32 cellular contexts compared by ENCODE assay signal in the genomic region with DNA sequence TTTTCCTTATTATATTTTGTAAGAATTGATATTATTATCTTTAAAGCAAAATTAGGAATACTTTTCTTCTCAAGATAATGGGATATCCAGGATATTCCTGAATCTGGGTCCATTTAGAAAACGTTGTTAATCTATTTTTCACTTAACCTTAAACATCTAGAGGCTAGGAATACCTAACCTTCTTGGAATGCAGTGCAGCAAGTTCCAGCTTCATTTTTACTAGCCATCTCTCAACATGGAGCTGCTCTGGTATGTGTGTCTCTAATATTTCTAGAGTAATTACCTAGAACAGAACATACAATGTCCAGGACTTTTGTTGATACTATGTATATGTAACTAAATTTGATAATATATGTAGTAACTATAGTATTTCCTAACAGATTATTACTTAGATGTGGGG.
"Had no signal": no experiment of that assay in that cellular context is flagged by ENCODE, and none has a peak within 500 bp of the region (broad histone marks: within the 10 kb centered on the region; RNA-seq: fewer than 3 reads in every experiment).

No MANE protein-coding gene starts in this region.

- ATAC-seq: activated CD8-positive, alpha-beta T cell treated with anti-CD3 and anti-CD28 coated beads for 36 hours; activated naive CD8-positive, alpha-beta T cell treated with anti-CD3 and anti-CD28 coated beads, Interleukin-2, amount 50 U/mL, for 24 hours; activated T-cell treated with anti-CD3 and anti-CD28 coated beads, Interleukin-2, amount 50 U/mL, for 4 hours; activated T-cell treated with anti-CD3 and anti-CD28 coated beads, Interleukin-2, amount 50 U/mL, for 72 hours; activated T-helper 17 cell treated with anti-CD3 and anti-CD28 coated beads, Interleukin-2, amount 50 U/mL, for 72 hours; T-cell; T-helper 17 cell had no signal

- H3K27me3 Mint-ChIP-seq: activated B cell treated with CpG ODN at 0.5 μM for 24 hours; activated CD4-positive, alpha-beta memory T cell treated with anti-CD3 and anti-CD28 coated beads for 36 hours; activated CD4-positive, alpha-beta T cell treated with anti-CD3 and anti-CD28 coated beads, Interleukin-2, amount 10 ng/mL, durations not matched to agents 24 days and 14 days; activated naive CD4-positive, alpha-beta T cell treated with anti-CD3 and anti-CD28 coated beads, Interleukin-2, amount 50 U/mL, for 24 hours; activated naive CD8-positive, alpha-beta T cell; activated naive CD8-positive, alpha-beta T cell treated with anti-CD3 and anti-CD28 coated beads, Interleukin-2, amount 10 ng/mL, durations not matched to agents 7 days and 5 days; activated naive CD8-positive, alpha-beta T cell treated with anti-CD3 and anti-CD28 coated beads, Interleukin-2, amount 50 U/mL, for 24 hours; activated T-helper 17 cell treated with anti-CD3 and anti-CD28 coated beads, Interleukin-2, amount 50 U/mL, for 72 hours; brain; T-cell; T-helper 17 cell had no signal

- H3K9me3 ChIP-seq: ascending aorta had no signal

- H3K36me3 Mint-ChIP-seq: activated CD4-positive, alpha-beta memory T cell treated with anti-CD3 and anti-CD28 coated beads for 36 hours; activated naive CD4-positive, alpha-beta T cell treated with anti-CD3 and anti-CD28 coated beads, Interleukin-2, amount 50 U/mL, for 24 hours; activated naive CD8-positive, alpha-beta T cell; activated naive CD8-positive, alpha-beta T cell treated with anti-CD3 and anti-CD28 coated beads, Interleukin-2, amount 10 ng/mL, durations not matched to agents 7 days and 5 days; brain; T-cell had no signal

- H3K4me1 ChIP-seq: ascending aorta had no signal

- DNase-seq: activated B cell treated with CpG ODN at 0.5 μM for 24 hours; activated CD4-positive, alpha-beta memory T cell treated with anti-CD3 and anti-CD28 coated beads for 36 hours; activated CD4-positive, alpha-beta T cell treated with anti-CD3 and anti-CD28 coated beads for 4 hours; activated CD4-positive, alpha-beta T cell treated with anti-CD3 and anti-CD28 coated beads, Interleukin-2, amount 10 ng/mL, durations not matched to agents 24 days and 14 days; activated CD4-positive, alpha-beta T cell treated with anti-CD3 and anti-CD28 coated beads, Interleukin-2, amount 50 U/mL, for 1 hour; activated CD4-positive, alpha-beta T cell treated with anti-CD3 and anti-CD28 coated beads, Interleukin-2, amount 50 U/mL, for 4 hours; activated CD4-positive, CD25-positive, alpha-beta regulatory T cell treated with anti-CD3 and anti-CD28 coated beads, Interleukin-2, amount 50 U/mL, for 72 hours; activated CD8-positive, alpha-beta memory T cell treated with anti-CD3 and anti-CD28 coated beads, Interleukin-2, amount 50 U/mL, for 4 hours; activated CD8-positive, alpha-beta T cell treated with anti-CD3 and anti-CD28 coated beads for 36 hours; activated effector memory CD4-positive, alpha-beta T cell treated with anti-CD3 and anti-CD28 coated beads, Interleukin-2, amount 50 U/mL, for 16 hours; activated gamma-delta T cell treated with Interleukin-2 at 50 U/mL for 16 hours; activated naive CD4-positive, alpha-beta T cell; activated naive CD4-positive, alpha-beta T cell treated with anti-CD3 and anti-CD28 coated beads for 36 hours; activated naive CD8-positive, alpha-beta T cell treated with anti-CD3 and anti-CD28 coated beads, Interleukin-2, amount 10 ng/mL, durations not matched to agents 7 days and 5 days; activated naive CD8-positive, alpha-beta T cell treated with anti-CD3 and anti-CD28 coated beads, Interleukin-2, amount 50 U/mL, for 24 hours; activated T-cell treated with anti-CD3 and anti-CD28 coated beads for 4 hours; activated T-cell treated with anti-CD3 and anti-CD28 coated beads, Interleukin-2, amount 50 U/mL, for 1 hour; activated T-cell treated with anti-CD3 and anti-CD28 coated beads, Interleukin-2, amount 50 U/mL, for 4 hours; activated T-cell treated with anti-CD3 and anti-CD28 coated beads, Interleukin-2, amount 50 U/mL, for 72 hours; amygdala; anterior cingulate cortex; central memory CD4-positive, alpha-beta T cell; T-cell; T-helper 17 cell had no signal

- FAIRE-seq: TTC549 had no signal

- H3K4me3 ChIP-seq: ascending aorta had no signal

- H3K4me3 Mint-ChIP-seq: activated B cell treated with CpG ODN at 0.5 μM for 24 hours; activated CD4-positive, alpha-beta memory T cell treated with anti-CD3 and anti-CD28 coated beads for 36 hours; activated CD4-positive, alpha-beta T cell treated with anti-CD3 and anti-CD28 coated beads, Interleukin-2, amount 10 ng/mL, durations not matched to agents 24 days and 14 days; activated CD8-positive, alpha-beta T cell treated with anti-CD3 and anti-CD28 coated beads for 36 hours; activated naive CD4-positive, alpha-beta T cell treated with anti-CD3 and anti-CD28 coated beads for 36 hours; activated naive CD4-positive, alpha-beta T cell treated with anti-CD3 and anti-CD28 coated beads, Interleukin-2, amount 50 U/mL, for 24 hours; activated naive CD8-positive, alpha-beta T cell; activated naive CD8-positive, alpha-beta T cell treated with anti-CD3 and anti-CD28 coated beads, Interleukin-2, amount 10 ng/mL, durations not matched to agents 7 days and 5 days; activated naive CD8-positive, alpha-beta T cell treated with anti-CD3 and anti-CD28 coated beads, Interleukin-2, amount 50 U/mL, for 24 hours; activated T-cell treated with anti-CD3 and anti-CD28 coated beads, Interleukin-2, amount 50 U/mL, for 4 hours; activated T-cell treated with anti-CD3 and anti-CD28 coated beads, Interleukin-2, amount 50 U/mL, for 72 hours; activated T-helper 1 cell treated with anti-CD3 and anti-CD28 coated beads, Interleukin-12 subunit alpha, Interleukin-12 subunit beta, Interleukin-2, Interleukin-4 antibody, amounts not matched to agents 30 ng/mL and 10 ng/mL and 1 ng/mL, durations not matched to agents 14 hours and 24 hours and 36 hours; activated T-helper 17 cell treated with anti-CD3 and anti-CD28 coated beads, Interleukin-2, amount 50 U/mL, for 72 hours; brain; T-cell; T-helper 17 cell had no signal

- H3K27me3 ChIP-seq: ascending aorta had no signal

- H3K4me1 Mint-ChIP-seq: activated B cell treated with CpG ODN at 0.5 μM for 24 hours; activated CD4-positive, alpha-beta T cell treated with anti-CD3 and anti-CD28 coated beads, Interleukin-2, amount 10 ng/mL, durations not matched to agents 24 days and 14 days; activated naive CD4-positive, alpha-beta T cell treated with anti-CD3 and anti-CD28 coated beads, Interleukin-2, amount 50 U/mL, for 24 hours; activated naive CD8-positive, alpha-beta T cell treated with anti-CD3 and anti-CD28 coated beads, Interleukin-2, amount 10 ng/mL, durations not matched to agents 7 days and 5 days; activated naive CD8-positive, alpha-beta T cell treated with anti-CD3 and anti-CD28 coated beads, Interleukin-2, amount 50 U/mL, for 24 hours; activated T-helper 17 cell treated with anti-CD3 and anti-CD28 coated beads, Interleukin-2, amount 50 U/mL, for 72 hours; brain; T-cell; T-helper 17 cell had no signal

- H3K36me3 ChIP-seq: ascending aorta had no signal

- H3K27ac Mint-ChIP-seq: activated B cell treated with CpG ODN at 0.5 μM for 24 hours; activated CD4-positive, alpha-beta memory T cell treated with anti-CD3 and anti-CD28 coated beads for 36 hours; activated CD4-positive, alpha-beta T cell treated with anti-CD3 and anti-CD28 coated beads, Interleukin-2, amount 10 ng/mL, durations not matched to agents 24 days and 14 days; activated CD8-positive, alpha-beta T cell treated with anti-CD3 and anti-CD28 coated beads for 36 hours; activated naive CD4-positive, alpha-beta T cell treated with anti-CD3 and anti-CD28 coated beads for 36 hours; activated naive CD4-positive, alpha-beta T cell treated with anti-CD3 and anti-CD28 coated beads, Interleukin-2, amount 50 U/mL, for 24 hours; activated naive CD8-positive, alpha-beta T cell; activated naive CD8-positive, alpha-beta T cell treated with anti-CD3 and anti-CD28 coated beads, Interleukin-2, amount 10 ng/mL, durations not matched to agents 7 days and 5 days; activated naive CD8-positive, alpha-beta T cell treated with anti-CD3 and anti-CD28 coated beads, Interleukin-2, amount 50 U/mL, for 24 hours; activated T-cell treated with anti-CD3 and anti-CD28 coated beads, Interleukin-2, amount 50 U/mL, for 72 hours; activated T-helper 1 cell treated with anti-CD3 and anti-CD28 coated beads, Interleukin-12 subunit alpha, Interleukin-12 subunit beta, Interleukin-2, Interleukin-4 antibody, amounts not matched to agents 30 ng/mL and 10 ng/mL and 1 ng/mL, durations not matched to agents 14 hours and 24 hours and 36 hours; activated T-helper 17 cell treated with anti-CD3 and anti-CD28 coated beads, Interleukin-2, amount 50 U/mL, for 72 hours; brain; T-cell; T-helper 17 cell had no signal

- H3K27ac ChIP-seq: ascending aorta, VCaP had no signal

- H3K9me3 Mint-ChIP-seq: activated B cell treated with CpG ODN at 0.5 μM for 24 hours; activated CD4-positive, alpha-beta T cell treated with anti-CD3 and anti-CD28 coated beads, Interleukin-2, amount 10 ng/mL, durations not matched to agents 24 days and 14 days; activated CD8-positive, alpha-beta T cell treated with anti-CD3 and anti-CD28 coated beads for 36 hours; activated naive CD4-positive, alpha-beta T cell treated with anti-CD3 and anti-CD28 coated beads for 36 hours; activated naive CD4-positive, alpha-beta T cell treated with anti-CD3 and anti-CD28 coated beads, Interleukin-2, amount 50 U/mL, for 24 hours; activated naive CD8-positive, alpha-beta T cell treated with anti-CD3 and anti-CD28 coated beads, Interleukin-2, amount 10 ng/mL, durations not matched to agents 7 days and 5 days; activated naive CD8-positive, alpha-beta T cell treated with anti-CD3 and anti-CD28 coated beads, Interleukin-2, amount 50 U/mL, for 24 hours; activated T-cell treated with anti-CD3 and anti-CD28 coated beads, Interleukin-2, amount 50 U/mL, for 4 hours; activated T-cell treated with anti-CD3 and anti-CD28 coated beads, Interleukin-2, amount 50 U/mL, for 72 hours; activated T-helper 1 cell treated with anti-CD3 and anti-CD28 coated beads, Interleukin-12 subunit alpha, Interleukin-12 subunit beta, Interleukin-2, Interleukin-4 antibody, amounts not matched to agents 30 ng/mL and 10 ng/mL and 1 ng/mL, durations not matched to agents 14 hours and 24 hours and 36 hours; activated T-helper 17 cell treated with anti-CD3 and anti-CD28 coated beads, Interleukin-2, amount 50 U/mL, for 72 hours; brain; T-cell had no signal
